34 cellular contexts compared by ENCODE assay signal in genomic region chrX:111328858-111329257, GRCh38. TPM values are rescaled to one million over a fixed set of nuclear protein-coding genes. Genes with fewer than 3 reads are reported as not detected.
"Had no signal": no experiment of that assay in that cellular context is flagged by ENCODE, and none has a peak within 500 bp of the region (broad histone marks: within the 10 kb centered on the region; RNA-seq: fewer than 3 reads in every experiment).

No MANE protein-coding gene starts in this region.

- H3K9me3 ChIP-seq: adrenal gland, body of pancreas had no signal

- FAIRE-seq: TTC549 had no signal

- H3K4me1 ChIP-seq: adrenal gland, body of pancreas, breast epithelium had no signal

- H3K4me3 ChIP-seq: adrenal gland, body of pancreas, breast epithelium had no signal

- H3K27ac ChIP-seq: adrenal gland, body of pancreas, brain microvascular endothelial cell, breast epithelium, VCaP had no signal

- H3K27me3 ChIP-seq: body of pancreas, brain microvascular endothelial cell had no signal

- ATAC-seq: activated CD8-positive, alpha-beta T cell treated with anti-CD3 and anti-CD28 coated beads for 36 hours; activated naive CD4-positive, alpha-beta T cell treated with anti-CD3 and anti-CD28 coated beads, Interleukin-2, amount 50 U/mL, for 72 hours; activated T-cell treated with anti-CD3 and anti-CD28 coated beads, Interleukin-2, amount 50 U/mL, for 4 hours; activated T-cell treated with anti-CD3 and anti-CD28 coated beads, Interleukin-2, amount 50 U/mL, for 72 hours; activated T-helper 17 cell treated with anti-CD3 and anti-CD28 coated beads, Interleukin-2, amount 50 U/mL, for 72 hours; body of pancreas had no signal

- DNase-seq: activated B cell treated with CpG ODN at 0.5 μM for 24 hours; activated CD4-positive, alpha-beta memory T cell treated with anti-CD3 and anti-CD28 coated beads for 36 hours; activated CD4-positive, alpha-beta T cell treated with anti-CD3 and anti-CD28 coated beads for 4 hours; activated CD4-positive, alpha-beta T cell treated with anti-CD3 and anti-CD28 coated beads, Interleukin-2, amount 10 ng/mL, durations not matched to agents 24 days and 14 days; activated CD4-positive, alpha-beta T cell treated with anti-CD3 and anti-CD28 coated beads, Interleukin-2, amount 50 U/mL, for 1 hour; activated CD4-positive, alpha-beta T cell treated with anti-CD3 and anti-CD28 coated beads, Interleukin-2, amount 50 U/mL, for 4 hours; activated CD4-positive, CD25-positive, alpha-beta regulatory T cell treated with anti-CD3 and anti-CD28 coated beads, Interleukin-2, amount 50 U/mL, for 72 hours; activated CD8-positive, alpha-beta memory T cell treated with anti-CD3 and anti-CD28 coated beads, Interleukin-2, amount 50 U/mL, for 4 hours; activated CD8-positive, alpha-beta T cell treated with anti-CD3 and anti-CD28 coated beads for 36 hours; activated effector memory CD4-positive, alpha-beta T cell treated with anti-CD3 and anti-CD28 coated beads, Interleukin-2, amount 50 U/mL, for 16 hours; activated gamma-delta T cell treated with Interleukin-2 at 50 U/mL for 16 hours; activated naive CD4-positive, alpha-beta T cell; activated naive CD4-positive, alpha-beta T cell treated with anti-CD3 and anti-CD28 coated beads for 36 hours; activated naive CD4-positive, alpha-beta T cell treated with anti-CD3 and anti-CD28 coated beads, Interleukin-2, amount 50 U/mL, for 16 hours; activated naive CD8-positive, alpha-beta T cell treated with anti-CD3 and anti-CD28 coated beads for 36 hours; activated T-cell treated with anti-CD3 and anti-CD28 coated beads for 4 hours; activated T-cell treated with anti-CD3 and anti-CD28 coated beads, Interleukin-2, amount 50 U/mL, for 1 hour; activated T-cell treated with anti-CD3 and anti-CD28 coated beads, Interleukin-2, amount 50 U/mL, for 4 hours; activated T-cell treated with anti-CD3 and anti-CD28 coated beads, Interleukin-2, amount 50 U/mL, for 72 hours; adrenal gland; amniotic stem cell; aorta; body of pancreas; brain microvascular endothelial cell; central memory CD4-positive, alpha-beta T cell; T-helper 2 cell; T-helper 9 cell had no signal

- H3K36me3 ChIP-seq: adrenal gland, brain microvascular endothelial cell, breast epithelium had no signal

RNA-seq across cellular contexts. Expression of gene CAPN6, which starts 58.6 kb away (rescaled TPM):
- total RNA-seq: activated B cell treated with CpG ODN at 0.5 μM for 24 hours; activated CD4-positive, alpha-beta memory T cell treated with anti-CD3 and anti-CD28 coated beads for 36 hours; activated CD4-positive, alpha-beta T cell treated with anti-CD3 and anti-CD28 coated beads, Interleukin-2, amount 10 ng/mL, durations not matched to agents 24 days and 14 days; activated CD8-positive, alpha-beta memory T cell treated with anti-CD3 and anti-CD28 coated beads for 36 hours; activated CD8-positive, alpha-beta T cell treated with anti-CD3 and anti-CD28 coated beads for 36 hours; activated naive CD4-positive, alpha-beta T cell treated with anti-CD3 and anti-CD28 coated beads for 36 hours; activated naive CD8-positive, alpha-beta T cell treated with anti-CD3 and anti-CD28 coated beads for 36 hours; activated T-cell treated with anti-CD3 and anti-CD28 coated beads, Interleukin-2, amount 50 U/mL, for 4 hours; activated T-cell treated with anti-CD3 and anti-CD28 coated beads, Interleukin-2, amount 50 U/mL, for 72 hours; activated T-helper 1 cell treated with anti-CD3 and anti-CD28 coated beads, Interleukin-12 subunit alpha, Interleukin-12 subunit beta, Interleukin-2, Interleukin-4 antibody, amounts not matched to agents 30 ng/mL and 10 ng/mL and 1 ng/mL, durations not matched to agents 14 hours and 24 hours and 36 hours; activated T-helper 17 cell treated with anti-CD3 and anti-CD28 coated beads, Interleukin-2, amount 50 U/mL, for 72 hours had no signal
